Comparison of ENCODE assay signal across 1 cellular context in the genomic region with DNA sequence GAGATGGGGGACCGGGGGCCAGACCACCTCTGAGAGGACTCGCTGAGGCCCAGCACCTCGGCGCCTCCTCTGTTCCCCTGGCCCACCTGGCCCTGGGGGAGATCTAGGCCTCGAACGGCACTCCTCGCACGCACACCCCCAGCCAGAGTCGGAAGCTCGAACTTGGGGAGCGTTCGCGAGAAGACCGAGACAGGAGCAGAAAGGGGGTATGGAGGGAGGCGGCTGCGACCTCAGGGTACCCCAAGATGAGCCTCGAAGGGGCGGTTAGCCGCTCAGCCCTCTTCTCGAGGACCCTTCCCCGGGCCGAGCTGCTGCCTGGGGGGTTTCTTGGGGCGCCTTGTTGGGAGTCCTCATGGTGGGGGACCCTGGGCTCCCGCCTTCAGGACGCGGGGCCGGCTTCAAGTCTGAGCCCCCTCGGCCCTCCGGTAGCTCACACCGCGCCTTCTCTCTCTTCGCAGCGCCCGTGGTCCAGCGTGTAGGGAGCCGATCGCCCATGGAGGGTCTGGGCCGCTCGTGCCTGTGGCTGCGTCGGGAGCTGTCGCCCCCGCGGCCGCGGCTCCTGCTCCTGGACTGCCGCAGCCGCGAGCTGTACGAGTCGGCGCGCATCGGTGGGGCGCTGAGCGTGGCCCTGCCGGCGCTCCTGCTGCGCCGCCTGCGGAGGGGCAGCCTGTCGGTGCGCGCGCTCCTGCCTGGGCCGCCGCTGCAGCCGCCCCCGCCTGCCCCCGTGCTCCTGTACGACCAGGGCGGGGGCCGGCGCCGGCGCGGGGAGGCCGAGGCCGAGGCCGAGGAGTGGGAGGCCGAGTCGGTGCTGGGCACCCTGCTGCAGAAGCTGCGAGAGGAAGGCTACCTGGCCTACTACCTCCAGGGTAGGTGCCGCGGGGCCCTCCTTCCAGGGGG.
TF ChIP-seq lines count a peak whose summit lies in the region.

No MANE protein-coding gene starts in this region.

TF ChIP-seq in endothelial cell of umbilical vein, 7 proteins besides CTCF, POLR2A, EP300 and RAD21:
- TF ChIP-seq JUN (IDR thresholded peaks at IDR 0.05; ENCODE audit: borderline replicate concordance, insufficient read depth, insufficient read length, low read depth) (no peak), GATA2 (IDR thresholded peaks at IDR 0.05; ENCODE audit: insufficient read depth, insufficient read length, low read depth, low read length) (no peak), MYC (IDR thresholded peaks at IDR 0.05; ENCODE audit: low read depth, low read length) (no peak), EZH2 (IDR thresholded peaks at IDR 0.05; ENCODE audit: borderline replicate concordance, low read depth, low read length, severe bottlenecking) (peak; percentile 90), POLR2AphosphoS5 (IDR thresholded peaks at IDR 0.05; ENCODE audit: insufficient read depth, low read depth, low read length) (no peak), FOS (IDR thresholded peaks at IDR 0.05; ENCODE audit: borderline replicate concordance, insufficient read depth, low read length) (no peak)
- TF ChIP-seq, protein P1, sequence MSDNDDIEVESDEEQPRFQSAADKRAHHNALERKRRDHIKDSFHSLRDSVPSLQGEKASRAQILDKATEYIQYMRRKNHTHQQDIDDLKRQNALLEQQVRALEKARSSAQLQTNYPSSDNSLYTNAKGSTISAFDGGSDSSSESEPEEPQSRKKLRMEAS (IDR thresholded peaks at IDR 0.05; ENCODE audit: insufficient read depth, insufficient read length): no peak
